In genomic region chr6:95593025-95593424, GRCh38 we compare ENCODE assay signal across 22 cellular contexts. TPM values are rescaled to one million over a fixed set of nuclear protein-coding genes. Genes with fewer than 3 reads are reported as not detected.
DNase-seq lines count a peak whose midpoint lies in the region; ATAC-seq and FAIRE-seq lines count a peak whose summit lies in the region.
"Had no signal": no experiment of that assay in that cellular context is flagged by ENCODE, and none has a peak within 500 bp of the region (broad histone marks: within the 10 kb centered on the region; RNA-seq: fewer than 3 reads in every experiment).

No MANE protein-coding gene starts in this region.

- 12 to 36% (median 26%) methylated on average over 2 of the region's 2 CpGs for WGBS in small intestine, 3 donors

- no peaks in the 10 kb centered on the region for H3K4me1 ChIP-seq in small intestine (ENCODE audit: control insufficient read depth in 2 of 2, insufficient read depth in 1 of 2, low read depth in 1 of 2, low read length in 1 of 2)
- H3K4me1 ChIP-seq: BLaER1 treated with 17β-estradiol and CSF1 and Interleukin-3, amounts not matched to agents 10 nM and 100 nM; left ventricle myocardium inferior had no signal

- peak; percentile 45 for DNase-seq in LoVo (ENCODE audit: low spot score)
- DNase-seq in NCI-H69 (lab: John Stamatoyannopoulos, UW): peak; percentile 32
- peak; percentile 51 for DNase-seq in glomerular visceral epithelial cell (ENCODE audit: extremely low spot score)
- peak; percentile 67 for DNase-seq in small intestine
- DNase-seq in D341Med (ENCODE audit: low spot score): no peak
- no peak for DNase-seq in EL
- DNase-seq: activated CD4-positive, alpha-beta T cell treated with anti-CD3 and anti-CD28 coated beads, Interleukin-2, amount 50 U/mL, for 4 hours; activated naive CD8-positive, alpha-beta T cell treated with anti-CD3 and anti-CD28 coated beads, Interleukin-2, amount 10 ng/mL, durations not matched to agents 7 days and 5 days; activated T-cell treated with anti-CD3 and anti-CD28 coated beads, Interleukin-2, amount 50 U/mL, for 24 hours; caudate nucleus; effector memory CD4-positive, alpha-beta T cell; hypothalamus; left ventricle myocardium inferior; naive B cell; NCI-H1436; NCI-H82; posterior cingulate gyrus had no signal

- FAIRE-seq in small intestine (lab: Jason Lieb, UNC): no peak

- H3K27me3 ChIP-seq in small intestine (ENCODE audit: control insufficient read depth in 2 of 2, insufficient read depth in 2 of 2, low read length in 2 of 2): no peaks in the 10 kb centered on the region
- H3K27me3 ChIP-seq: BLaER1 treated with 17β-estradiol and CSF1 and Interleukin-3, amounts not matched to agents 10 nM and 100 nM; tibial nerve had no signal

- no peak overlapping the region for H3K27ac ChIP-seq in small intestine (ENCODE audit: low read depth in 1 of 2, low read length in 1 of 2)
- H3K27ac ChIP-seq: BLaER1 treated with 17β-estradiol and CSF1 and Interleukin-3, amounts not matched to agents 10 nM and 100 nM; KMS-11; left ventricle myocardium inferior; tibial nerve had no signal

- H3K4me3 ChIP-seq in small intestine (ENCODE audit: low read depth in 1 of 2, low read length in 2 of 2): no peak overlapping the region
- H3K4me3 ChIP-seq: BLaER1 treated with 17β-estradiol and CSF1 and Interleukin-3, amounts not matched to agents 10 nM and 100 nM; left ventricle myocardium inferior; tibial nerve had no signal

- no peak for ATAC-seq in HG03175 (IDR thresholded peaks at IDR 0.05; ENCODE audit: unreplicated experiment)
- ATAC-seq: stimulated activated effector memory CD8-positive, alpha-beta T cell treated with anti-CD3 and anti-CD28 coated beads, Interleukin-12 subunit alpha, Interleukin-12 subunit beta, amount 100 ng/mL, for 72 hours had no signal

- no peaks in the 10 kb centered on the region for H3K36me3 ChIP-seq in small intestine (ENCODE audit: control insufficient read depth in 2 of 2, insufficient read depth in 2 of 2, low read length in 2 of 2)
- H3K36me3 ChIP-seq: left ventricle myocardium inferior, tibial nerve had no signal

- no peaks in the 10 kb centered on the region for H3K9me3 ChIP-seq in small intestine (ENCODE audit: control insufficient read depth, low read depth)

RNA-seq across cellular contexts. Expression of gene MANEA, which starts 15.7 kb away (rescaled TPM):
- polyA plus RNA-seq in small intestine: 1 to 10 TPM; 1.1 to 4.8 (median 1.6) TPM

Comparison
In these comparisons a context has a peak if more than half of its experiments do, and no peak if none do; other contexts are left out.
1. DNase-seq: peak in LoVo (single experiment), NCI-H69 (single experiment), glomerular visceral epithelial cell (single experiment) and small intestine (single experiment); none in D341Med (single experiment) and EL (single experiment).